ENCODE assay signal across 2 cellular contexts in the genomic region with DNA sequence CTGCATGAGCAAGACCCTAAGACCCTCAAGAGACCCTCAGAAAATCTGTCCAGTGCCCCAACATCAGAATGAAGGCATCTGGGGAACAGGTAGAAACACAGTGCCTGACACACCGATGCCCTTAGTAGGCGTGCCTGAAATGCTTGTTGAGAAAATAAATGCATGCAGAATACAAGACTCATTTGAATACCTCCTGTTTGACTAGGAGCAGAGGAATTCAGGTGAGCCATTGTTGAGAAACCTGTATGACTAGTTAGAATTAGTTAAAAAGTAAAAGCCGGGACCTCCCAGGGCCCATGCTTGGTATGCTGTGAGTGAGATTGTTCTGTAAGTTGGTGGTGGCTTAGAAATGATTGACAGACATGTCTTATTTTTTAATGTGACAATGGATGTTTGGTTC.
TF ChIP-seq lines count a peak whose summit lies in the region.

No MANE protein-coding gene starts in this region.

TF ChIP-seq in liver, 16 proteins besides CTCF, POLR2A, EP300 and RAD21:
- TF ChIP-seq SP1 (IDR thresholded peaks at IDR 0.05) = peak; percentile 55
- TF ChIP-seq, protein P1, sequence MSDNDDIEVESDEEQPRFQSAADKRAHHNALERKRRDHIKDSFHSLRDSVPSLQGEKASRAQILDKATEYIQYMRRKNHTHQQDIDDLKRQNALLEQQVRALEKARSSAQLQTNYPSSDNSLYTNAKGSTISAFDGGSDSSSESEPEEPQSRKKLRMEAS (IDR thresholded peaks at IDR 0.05) = no peak

TF ChIP-seq in HepG2, 621 proteins besides CTCF, POLR2A, EP300 and RAD21:
- TF ChIP-seq, protein P2, sequence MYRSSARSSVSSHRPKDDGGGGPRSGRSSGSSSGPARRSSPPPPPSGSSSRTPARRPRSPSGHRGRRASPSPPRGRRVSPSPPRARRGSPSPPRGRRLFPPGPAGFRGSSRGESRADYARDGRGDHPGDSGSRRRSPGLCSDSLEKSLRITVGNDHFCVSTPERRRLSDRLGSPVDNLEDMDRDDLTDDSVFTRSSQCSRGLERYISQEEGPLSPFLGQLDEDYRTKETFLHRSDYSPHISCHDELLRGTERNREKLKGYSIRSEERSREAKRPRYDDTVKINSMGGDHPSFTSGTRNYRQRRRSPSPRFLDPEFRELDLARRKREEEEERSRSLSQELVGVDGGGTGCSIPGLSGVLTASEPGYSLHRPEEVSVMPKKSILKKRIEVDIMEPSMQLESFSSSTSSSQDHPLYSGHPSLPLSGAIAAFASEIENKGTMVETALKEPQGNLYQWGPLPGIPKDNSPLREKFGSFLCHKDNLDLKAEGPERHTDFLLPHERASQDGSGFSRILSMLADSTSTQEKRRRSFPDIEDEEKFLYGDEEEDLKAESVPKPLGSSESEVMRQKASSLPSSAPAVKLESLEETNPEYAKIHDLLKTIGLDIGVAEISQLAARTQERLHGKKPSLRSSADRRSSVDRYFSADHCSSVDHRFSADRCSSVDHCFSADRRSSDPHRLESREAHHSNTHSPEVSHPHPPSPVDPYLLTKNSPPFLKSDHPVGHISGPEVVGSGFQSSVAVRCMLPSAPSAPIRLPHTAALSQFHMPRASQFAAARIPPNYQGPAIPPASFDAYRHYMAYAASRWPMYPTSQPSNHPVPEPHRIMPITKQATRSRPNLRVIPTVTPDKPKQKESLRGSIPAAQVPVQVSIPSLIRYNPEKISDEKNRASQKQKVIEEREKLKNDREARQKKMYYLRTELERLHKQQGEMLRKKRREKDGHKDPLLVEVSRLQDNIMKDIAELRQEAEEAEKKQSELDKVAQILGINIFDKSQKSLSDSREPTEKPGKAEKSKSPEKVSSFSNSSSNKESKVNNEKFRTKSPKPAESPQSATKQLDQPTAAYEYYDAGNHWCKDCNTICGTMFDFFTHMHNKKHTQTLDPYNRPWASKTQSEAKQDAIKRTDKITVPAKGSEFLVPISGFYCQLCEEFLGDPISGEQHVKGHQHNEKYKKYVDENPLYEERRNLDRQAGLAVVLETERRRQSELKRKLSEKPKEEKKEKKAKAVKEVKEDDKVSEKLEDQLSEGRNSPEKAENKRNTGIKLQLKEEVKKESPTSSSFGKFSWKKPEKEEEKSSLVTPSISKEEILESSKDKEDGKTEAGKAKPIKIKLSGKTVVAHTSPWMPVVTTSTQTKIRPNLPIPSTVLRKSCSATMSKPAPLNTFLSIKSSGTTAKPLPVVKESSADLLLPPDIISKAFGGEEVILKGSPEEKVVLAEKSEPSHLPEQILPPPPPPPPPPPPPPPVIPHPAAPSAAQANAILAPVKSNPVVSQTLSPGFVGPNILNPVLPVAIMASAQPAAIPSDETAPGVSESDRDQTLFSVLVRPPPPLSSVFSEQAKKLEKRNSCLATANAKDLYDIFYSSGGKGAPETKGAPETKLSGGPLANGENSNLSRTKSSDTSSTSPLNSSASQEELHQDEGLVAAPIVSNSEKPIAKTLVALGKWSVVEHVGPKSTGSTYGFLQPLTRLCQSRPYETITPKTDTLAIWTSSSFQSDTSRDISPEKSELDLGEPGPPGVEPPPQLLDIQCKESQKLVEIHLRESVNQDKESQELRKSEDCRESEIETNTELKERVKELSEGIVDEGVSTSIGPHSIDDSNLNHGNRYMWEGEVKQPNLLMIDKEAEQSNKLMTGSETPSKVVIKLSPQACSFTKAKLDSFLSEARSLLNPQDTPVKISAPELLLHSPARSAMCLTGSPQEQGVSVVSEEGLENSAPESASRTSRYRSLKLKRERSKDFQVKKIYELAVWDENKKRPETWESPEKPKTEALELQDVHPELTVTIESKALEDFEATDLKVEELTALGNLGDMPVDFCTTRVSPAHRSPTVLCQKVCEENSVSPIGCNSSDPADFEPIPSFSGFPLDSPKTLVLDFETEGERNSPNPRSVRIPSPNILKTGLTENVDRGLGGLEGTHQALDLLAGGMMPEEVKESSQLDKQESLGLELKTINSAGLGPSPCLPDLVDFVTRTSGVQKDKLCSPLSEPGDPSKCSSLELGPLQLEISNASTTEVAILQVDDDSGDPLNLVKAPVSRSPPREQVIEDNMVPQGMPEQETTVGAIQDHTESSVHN (CRISPR knock-in tag; IDR thresholded peaks at IDR 0.05) = no peak
- TF ChIP-seq HOXA7 (CRISPR knock-in tag; IDR thresholded peaks at IDR 0.05) (no peak), ZNF749 (CRISPR knock-in tag; IDR thresholded peaks at IDR 0.05; ENCODE audit: borderline replicate concordance) (no peak), ZNF709 (CRISPR knock-in tag; IDR thresholded peaks at IDR 0.05) (no peak), HMGA1 (CRISPR knock-in tag; conservative IDR thresholded peaks at IDR 0.05) (no peak), RXRA (CRISPR knock-in tag; IDR thresholded peaks at IDR 0.05) (no peak), NFIB (CRISPR knock-in tag; IDR thresholded peaks at IDR 0.05; ENCODE audit: borderline replicate concordance) (no peak)
- TF ChIP-seq, protein P3, sequence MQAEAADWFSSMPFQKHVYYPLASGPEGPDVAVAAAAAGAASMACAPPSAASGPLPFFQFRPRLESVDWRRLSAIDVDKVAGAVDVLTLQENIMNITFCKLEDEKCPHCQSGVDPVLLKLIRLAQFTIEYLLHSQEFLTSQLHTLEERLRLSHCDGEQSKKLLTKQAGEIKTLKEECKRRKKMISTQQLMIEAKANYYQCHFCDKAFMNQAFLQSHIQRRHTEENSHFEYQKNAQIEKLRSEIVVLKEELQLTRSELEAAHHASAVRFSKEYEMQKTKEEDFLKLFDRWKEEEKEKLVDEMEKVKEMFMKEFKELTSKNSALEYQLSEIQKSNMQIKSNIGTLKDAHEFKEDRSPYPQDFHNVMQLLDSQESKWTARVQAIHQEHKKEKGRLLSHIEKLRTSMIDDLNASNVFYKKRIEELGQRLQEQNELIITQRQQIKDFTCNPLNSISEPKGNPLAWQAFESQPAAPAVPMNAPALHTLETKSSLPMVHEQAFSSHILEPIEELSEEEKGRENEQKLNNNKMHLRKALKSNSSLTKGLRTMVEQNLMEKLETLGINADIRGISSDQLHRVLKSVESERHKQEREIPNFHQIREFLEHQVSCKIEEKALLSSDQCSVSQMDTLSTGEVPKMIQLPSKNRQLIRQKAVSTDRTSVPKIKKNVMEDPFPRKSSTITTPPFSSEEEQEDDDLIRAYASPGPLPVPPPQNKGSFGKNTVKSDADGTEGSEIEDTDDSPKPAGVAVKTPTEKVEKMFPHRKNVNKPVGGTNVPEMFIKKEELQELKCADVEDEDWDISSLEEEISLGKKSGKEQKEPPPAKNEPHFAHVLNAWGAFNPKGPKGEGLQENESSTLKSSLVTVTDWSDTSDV (CRISPR knock-in tag; IDR thresholded peaks at IDR 0.05) = no peak
- TF ChIP-seq, protein P4, sequence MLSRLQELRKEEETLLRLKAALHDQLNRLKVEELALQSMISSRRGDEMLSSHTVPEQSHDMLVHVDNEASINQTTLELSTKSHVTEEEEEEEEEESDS (CRISPR knock-in tag; IDR thresholded peaks at IDR 0.05; ENCODE audit: borderline replicate concordance) = no peak
- TF ChIP-seq, protein P5, sequence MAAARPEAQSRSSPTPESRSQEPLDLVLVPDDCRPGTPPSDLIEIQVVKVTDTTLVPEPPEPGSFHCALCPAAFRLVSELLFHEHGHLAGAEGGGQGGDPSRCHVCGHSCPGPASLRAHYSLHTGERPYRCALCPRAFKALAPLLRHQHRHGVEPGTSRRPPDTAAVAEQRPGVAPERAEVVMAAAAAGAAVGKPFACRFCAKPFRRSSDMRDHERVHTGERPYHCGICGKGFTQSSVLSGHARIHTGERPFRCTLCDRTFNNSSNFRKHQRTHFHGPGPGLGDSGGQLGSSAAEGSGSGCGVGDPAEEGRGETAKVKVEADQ (CRISPR knock-in tag; IDR thresholded peaks at IDR 0.05; ENCODE audit: borderline replicate concordance) = no peak
